8 cellular contexts compared by ENCODE assay signal in genomic region chrX:101415180-101416130, GRCh38. TPM values are rescaled to one million over a fixed set of nuclear protein-coding genes. Genes with fewer than 3 reads are reported as not detected.
DNase-seq lines count a peak whose midpoint lies in the region; ATAC-seq and TF ChIP-seq lines count a peak whose summit lies in the region.

No MANE protein-coding gene starts in this region.

- H3K27me3 ChIP-seq in KMS-11 (ENCODE audit: insufficient read depth, low read depth): no peaks in the 10 kb centered on the region
- peaks cover 0 to 10% of the 10 kb centered on the region in 2 donors for H3K27me3 ChIP-seq in stomach smooth muscle (ENCODE audit: control insufficient read depth in 1 of 2, insufficient read depth in 2 of 2, low read length in 2 of 2)

- ATAC-seq in GM21723 (IDR thresholded peaks at IDR 0.05; ENCODE audit: unreplicated experiment): peak; percentile 68

- peak overlapping the region; percentile 24; the same call in 1 of the 2 replicates for H3K4me2 ChIP-seq in KMS-11

- H3K79me2 ChIP-seq in KMS-11 (ENCODE audit: insufficient read depth, low read depth): peaks cover 6% of the 10 kb centered on the region

- TF ChIP-seq CTCF in KMS-11 (conservative IDR thresholded peaks at IDR 0.05; ENCODE audit: low read depth, low read length): peak; percentile 79

- H3K36me3 ChIP-seq in KMS-11 (ENCODE audit: insufficient read depth): no peaks in the 10 kb centered on the region
- H3K36me3 ChIP-seq in stomach smooth muscle (ENCODE audit: control insufficient read depth in 2 of 2, insufficient read depth in 2 of 2, low read length in 2 of 2): peaks cover 5 to 13% of the 10 kb centered on the region in 2 donors

- H3K4me1 ChIP-seq in KMS-11 (ENCODE audit: low read depth, poor library complexity, severe bottlenecking) (peaks cover 7% of the 10 kb centered on the region), stomach smooth muscle (ENCODE audit: control insufficient read depth, insufficient read depth, low read length) (peaks cover 17% of the 10 kb centered on the region)

- no peak overlapping the region for H3K4me3 Mint-ChIP-seq in activated CD4-positive, alpha-beta T cell treated with anti-CD3 and anti-CD28 coated beads, Interleukin-2, amount 10 ng/mL, durations not matched to agents 7 days and 5 days

- CTCF ChIA-PET in activated CD4-positive, alpha-beta T cell treated with anti-CD3 and anti-CD28 coated beads, Interleukin-2, amount 10 ng/mL, durations not matched to agents 7 days and 5 days (lab: Charles Lee): interaction anchor here (0.6 to 1.9 kb wide), 7 partner anchors 9 to 1550 kb away, joined by 3 to 5 read pairs (median 3); no protein-coding TSS in a partner anchor

- H3K27ac Mint-ChIP-seq in activated CD4-positive, alpha-beta T cell treated with anti-CD3 and anti-CD28 coated beads, Interleukin-2, amount 10 ng/mL, durations not matched to agents 7 days and 5 days: peak overlapping the region; percentile 50

- H3K27ac ChIP-seq in KMS-11: peak overlapping the region; percentile 40
- peak overlapping the region; percentile 95 for H3K27ac ChIP-seq in caudate nucleus (ENCODE audit: low read depth, low read length)
- peak overlapping the region; percentile 64 for H3K27ac ChIP-seq in stomach smooth muscle (ENCODE audit: low read length)

- peak; percentile 61 for DNase-seq in activated CD4-positive, alpha-beta T cell treated with anti-CD3 and anti-CD28 coated beads, Interleukin-2, amount 10 ng/mL, durations not matched to agents 7 days and 5 days
- no peak for DNase-seq in activated CD4-positive, alpha-beta T cell treated with anti-CD3 and anti-CD28 coated beads, Interleukin-2, amount 50 U/mL, for 4 hours
- DNase-seq in SHP77 treated with DMSO at 0.1 percent for 48 hours (lab: John Stamatoyannopoulos, UW): peak; percentile 6
- DNase-seq in caudate nucleus (lab: John Stamatoyannopoulos, UW): peak in 28 of 61 donors; percentile 0 to 48 (median 6)
- DNase-seq in kidney tubule cell (ENCODE audit: low spot score): peak; percentile 76

- H3K9ac ChIP-seq in KMS-11: no peak overlapping the region
- peak overlapping the region; percentile 57 to 73 for H3K9ac ChIP-seq in stomach smooth muscle (ENCODE audit: low read length in 2 of 2)

- H3K36me3 Mint-ChIP-seq in activated CD4-positive, alpha-beta T cell treated with anti-CD3 and anti-CD28 coated beads, Interleukin-2, amount 10 ng/mL, durations not matched to agents 7 days and 5 days (ENCODE audit: low read depth): peaks cover 17% of the 10 kb centered on the region

- POLR2A ChIA-PET in activated CD4-positive, alpha-beta T cell treated with anti-CD3 and anti-CD28 coated beads, Interleukin-2, amount 10 ng/mL, durations not matched to agents 7 days and 5 days (lab: Charles Lee): no interaction called here

- peak overlapping the region; percentile 45; the same call in 1 of the 2 replicates for H2AFZ ChIP-seq in KMS-11 (ENCODE audit: low read depth)

- no peaks in the 10 kb centered on the region for H3K9me3 Mint-ChIP-seq in activated CD4-positive, alpha-beta T cell treated with anti-CD3 and anti-CD28 coated beads, Interleukin-2, amount 10 ng/mL, durations not matched to agents 7 days and 5 days

- H3K4me3 ChIP-seq in KMS-11 (IDR thresholded peaks at IDR 0.05; ENCODE audit: insufficient read depth, low read depth, low read length): no peak overlapping the region
- H3K4me3 ChIP-seq in stomach smooth muscle (ENCODE audit: low read length in 2 of 2): peak overlapping the region in 1 of 2 donors; percentile 29

- H3K9me3 ChIP-seq in stomach smooth muscle (ENCODE audit: control insufficient read depth in 2 of 2, low read length in 2 of 2): no peaks in the 10 kb centered on the region

- H4K20me1 ChIP-seq in KMS-11 (ENCODE audit: insufficient read depth): no peaks in the 10 kb centered on the region

- H3K27me3 Mint-ChIP-seq in activated CD4-positive, alpha-beta T cell treated with anti-CD3 and anti-CD28 coated beads, Interleukin-2, amount 10 ng/mL, durations not matched to agents 7 days and 5 days: no peaks in the 10 kb centered on the region

- peaks cover 40% of the 10 kb centered on the region for H3K4me1 Mint-ChIP-seq in activated CD4-positive, alpha-beta T cell treated with anti-CD3 and anti-CD28 coated beads, Interleukin-2, amount 10 ng/mL, durations not matched to agents 7 days and 5 days

RNA-seq across cellular contexts. Expression of gene HNRNPH2, which starts 7.4 kb away (rescaled TPM):
- 10 to 100 TPM; 41.7 to 46.9 TPM for total RNA-seq in activated CD4-positive, alpha-beta T cell treated with anti-CD3 and anti-CD28 coated beads, Interleukin-2, amount 10 ng/mL, durations not matched to agents 7 days and 5 days

RNA-seq across cellular contexts. Expression of gene GLA, which starts 7.7 kb away (rescaled TPM):
- total RNA-seq in activated CD4-positive, alpha-beta T cell treated with anti-CD3 and anti-CD28 coated beads, Interleukin-2, amount 10 ng/mL, durations not matched to agents 7 days and 5 days: 10 to 100 TPM; 28.9 to 29.5 TPM

RNA-seq across cellular contexts. Expression of gene RPL36A, which starts 24.6 kb away (rescaled TPM):
- total RNA-seq in activated CD4-positive, alpha-beta T cell treated with anti-CD3 and anti-CD28 coated beads, Interleukin-2, amount 10 ng/mL, durations not matched to agents 7 days and 5 days: 100 to 1,000 TPM; 255 to 425 TPM

RNA-seq across cellular contexts. Expression of gene BTK, which starts 29.5 kb away (rescaled TPM):
- total RNA-seq in activated CD4-positive, alpha-beta T cell treated with anti-CD3 and anti-CD28 coated beads, Interleukin-2, amount 10 ng/mL, durations not matched to agents 7 days and 5 days: not detected

Comparison
In these comparisons a context has a peak if more than half of its experiments do, and no peak if none do; other contexts are left out.
1. DNase-seq: peak in activated CD4-positive, alpha-beta T cell treated with anti-CD3 and anti-CD28 coated beads, Interleukin-2, amount 10 ng/mL, durations not matched to agents 7 days and 5 days (single experiment), SHP77 treated with DMSO at 0.1 percent for 48 hours (single experiment) and kidney tubule cell (single experiment); none in activated CD4-positive, alpha-beta T cell treated with anti-CD3 and anti-CD28 coated beads, Interleukin-2, amount 50 U/mL, for 4 hours (0 of 2).
2. H3K27ac ChIP-seq: peak in every context shown above with its lines; median percentile 95 in caudate nucleus; 64 in stomach smooth muscle; 40 in KMS-11.